18 cellular contexts compared by ENCODE assay signal in genomic region chr11:65537620-65538231, GRCh38. TPM values are rescaled to one million over a fixed set of nuclear protein-coding genes. Genes with fewer than 3 reads are reported as not detected.
DNase-seq lines count a peak whose midpoint lies in the region; ATAC-seq and TF ChIP-seq lines count a peak whose summit lies in the region.
"Had no signal": no experiment of that assay in that cellular context is flagged by ENCODE, and none has a peak within 500 bp of the region (broad histone marks: within the 10 kb centered on the region; RNA-seq: fewer than 3 reads in every experiment).

No MANE protein-coding gene starts in this region.

- TF ChIP-seq CTCF in GM23338 (conservative IDR thresholded peaks at IDR 0.05; ENCODE audit: low read depth in 2 of 2): no peak
- TF ChIP-seq CTCF in sigmoid colon (IDR thresholded peaks at IDR 0.05): no peak

- peaks cover 7% of the 10 kb centered on the region for H3K36me3 Mint-ChIP-seq in GM23338 (ENCODE audit: low read depth)
- peaks cover 20% of the 10 kb centered on the region for H3K36me3 Mint-ChIP-seq in central memory CD8-positive, alpha-beta T cell (ENCODE audit: insufficient read depth)

- H3K27ac Mint-ChIP-seq in GM23338: no peak overlapping the region
- H3K27ac Mint-ChIP-seq in central memory CD8-positive, alpha-beta T cell (ENCODE audit: low read depth): no peak overlapping the region
- H3K27ac Mint-ChIP-seq: activated T-helper 2 cell treated with anti-CD3 and anti-CD28 coated beads, Interferon-gamma antibody, Interleukin-2, Interleukin-4, amounts not matched to agents 10 μg/mL and 5 μg/mL and 100 μg/mL, durations not matched to agents 14 hours and 24 hours and 36 hours; endodermal cell had no signal

- 0 out of 3 replicates have a peak, but pooled peaks cover 2% of the 10 kb centered on the region for H3K4me1 Mint-ChIP-seq in GM23338
- H3K4me1 Mint-ChIP-seq in central memory CD8-positive, alpha-beta T cell: peaks cover 10% of the 10 kb centered on the region
- H3K4me1 Mint-ChIP-seq: endodermal cell had no signal

- no peaks in the 10 kb centered on the region; the same call in 1 of the 2 replicates for H4K20me1 ChIP-seq in GM23338 (replicated peaks; ENCODE audit: insufficient read depth)

- TF ChIP-seq POLR2A in sigmoid colon (IDR thresholded peaks at IDR 0.05): no peak
- no peak for TF ChIP-seq POLR2A in GM18505 (IDR thresholded peaks at IDR 0.05; ENCODE audit: borderline replicate concordance, extremely low read depth, insufficient read depth, insufficient read length)

- peaks cover 33% of the 10 kb centered on the region; the same call in 1 of the 2 replicates for H3F3A ChIP-seq in GM23338 (replicated peaks; ENCODE audit: low read depth)

- TF ChIP-seq EP300 in sigmoid colon (IDR thresholded peaks at IDR 0.05): no peak

- H3K4me3 Mint-ChIP-seq in GM23338: peak overlapping the region; percentile 44; the same call in 1 of the 3 replicates
- peak overlapping the region; percentile 18 for H3K4me3 Mint-ChIP-seq in central memory CD8-positive, alpha-beta T cell
- H3K4me3 Mint-ChIP-seq: endodermal cell had no signal

- 88 to 89% methylated on average over 18 of the region's 18 CpGs for WGBS in sigmoid colon, 2 donors

- H3K36me3 ChIP-seq in GM23338 (ENCODE audit: insufficient read depth) (no peaks in the 10 kb centered on the region; the same call in 1 of the 2 replicates), sigmoid colon (peaks cover 2 to 67% (median 34%) of the 10 kb centered on the region in 4 donors)

- peaks cover 20% of the 10 kb centered on the region for H3K27me3 Mint-ChIP-seq in GM23338 (ENCODE audit: insufficient read depth, low read depth, poor library complexity)
- no peaks in the 10 kb centered on the region for H3K27me3 Mint-ChIP-seq in central memory CD8-positive, alpha-beta T cell

- DNase-seq in NCI-H82 (lab: John Stamatoyannopoulos, UW): peak; percentile 24
- DNase-seq in NCI-H82 treated with DMSO at 0.1 percent for 48 hours (lab: John Stamatoyannopoulos, UW; ENCODE audit: unreplicated experiment): no peak
- no peak for DNase-seq in GM23338 (ENCODE audit: low spot score)
- DNase-seq in central memory CD8-positive, alpha-beta T cell (ENCODE audit: low spot score in 2 of 2): no peak
- peak; percentile 64 for DNase-seq in sigmoid colon
- DNase-seq in KG1 (lab: John Stamatoyannopoulos, UW): no peak
- DNase-seq: DMS79 treated with DMSO at 0.1 percent for 48 hours, endodermal cell, kidney glomerular epithelial cell, NCI-H187, RPMI8226, small intestine, thyroid gland had no signal

- ATAC-seq in GM23338: no peak
- no peak for ATAC-seq in central memory CD8-positive, alpha-beta T cell (replicated peaks; ENCODE audit: extremely low read depth, poor library complexity, severe bottlenecking)
- ATAC-seq in GM18505 (IDR thresholded peaks at IDR 0.05; ENCODE audit: unreplicated experiment): no peak
- ATAC-seq in HG03354 (IDR thresholded peaks at IDR 0.05; ENCODE audit: poor library complexity, severe bottlenecking, unreplicated experiment): no peak

- H3K4me3 ChIP-seq in GM23338: no peak overlapping the region
- no peak overlapping the region for H3K4me3 ChIP-seq in sigmoid colon
- H3K4me3 ChIP-seq: ascending aorta, thyroid gland had no signal

- intact Hi-C loops in sigmoid colon (cut with DNase I): no loop called here

- H3K4me2 ChIP-seq in GM23338: no peak overlapping the region

- H3K27me3 ChIP-seq in GM23338 (ENCODE audit: insufficient read depth): peaks cover 27% of the 10 kb centered on the region
- H3K27me3 ChIP-seq in sigmoid colon: no peaks in the 10 kb centered on the region
- H3K27me3 ChIP-seq: ascending aorta, thyroid gland had no signal

- H3K9me2 ChIP-seq in GM23338 (ENCODE audit: insufficient read depth): no peaks in the 10 kb centered on the region

- no peaks in the 10 kb centered on the region for H3K9me3 ChIP-seq in sigmoid colon
- H3K9me3 ChIP-seq: ascending aorta, thyroid gland had no signal

- H3K79me2 ChIP-seq in GM23338 (replicated peaks; ENCODE audit: insufficient read depth): no peaks in the 10 kb centered on the region
- H3K79me2 ChIP-seq: parathyroid adenoma had no signal

- H3K9me3 Mint-ChIP-seq in GM23338: no peaks in the 10 kb centered on the region
- H3K9me3 Mint-ChIP-seq in central memory CD8-positive, alpha-beta T cell: no peaks in the 10 kb centered on the region
- H3K9me3 Mint-ChIP-seq: activated T-helper 2 cell treated with anti-CD3 and anti-CD28 coated beads, Interferon-gamma antibody, Interleukin-2, Interleukin-4, amounts not matched to agents 10 μg/mL and 5 μg/mL and 100 μg/mL, durations not matched to agents 14 hours and 24 hours and 36 hours; endodermal cell had no signal

- H3K4me1 ChIP-seq in GM23338 (ENCODE audit: insufficient read depth): peaks cover 5% of the 10 kb centered on the region; the same call in 1 of the 2 replicates
- peaks cover 0 to 30% (median 26%) of the 10 kb centered on the region in 4 donors for H3K4me1 ChIP-seq in sigmoid colon
- H3K4me1 ChIP-seq: parathyroid adenoma had no signal

- H3K27ac ChIP-seq in GM23338 (ENCODE audit: low read depth) (no peak overlapping the region), sigmoid colon (no peak overlapping the region)
- H3K27ac ChIP-seq: parathyroid adenoma, thyroid gland had no signal

- no peak overlapping the region for H2AFZ ChIP-seq in GM23338
- H2AFZ ChIP-seq: parathyroid adenoma had no signal

TF ChIP-seq in GM23338, 12 proteins besides CTCF, POLR2A, EP300 and RAD21 (continues in another document):
- TF ChIP-seq NANOG (IDR thresholded peaks at IDR 0.05; ENCODE audit: borderline replicate concordance) (no peak), ETS1 (IDR thresholded peaks at IDR 0.05) (no peak), STAT1 (IDR thresholded peaks at IDR 0.05; ENCODE audit: unreplicated experiment) (no peak), EZH2phosphoT487 (IDR thresholded peaks at IDR 0.05; ENCODE audit: unreplicated experiment) (no peak), JUNB (IDR thresholded peaks at IDR 0.05; ENCODE audit: unreplicated experiment) (no peak), REST (IDR thresholded peaks at IDR 0.05; ENCODE audit: unreplicated experiment) (no peak), ZNF114 (CRISPR knock-in tag; IDR thresholded peaks at IDR 0.05) (no peak), POLR2AphosphoS5 (IDR thresholded peaks at IDR 0.05; ENCODE audit: low read depth) (no peak), ZNF331 (CRISPR knock-in tag; IDR thresholded peaks at IDR 0.05; ENCODE audit: low read depth) (no peak)

RNA-seq across cellular contexts. Expression of gene SCYL1, which starts 12.8 kb away (rescaled TPM):
- 55.1 and 66.1 TPM in 2 replicates for total RNA-seq in GM23338 (2014; rRNA removed; shearing (Covaris generic))
- polyA plus RNA-seq in GM23338 (2016; fragmentation: Nextera tagmentation; extraction: Ambion mirVana): 52.7 and 61.7 TPM in 2 replicates
- 100 to 1,000 TPM in 1 of 4 donors, 10 to 100 TPM in 3; 67.1 to 100 (median 77.7) TPM for total RNA-seq in sigmoid colon
- 10 to 100 TPM; 57.3 to 66.1 (median 61.7) TPM for polyA plus RNA-seq in sigmoid colon

RNA-seq across cellular contexts. Expression of gene LTBP3, which starts 20.4 kb away (rescaled TPM):
- 29.2 and 29.8 TPM in 2 replicates for total RNA-seq in GM23338 (2014; rRNA removed; shearing (Covaris generic))
- polyA plus RNA-seq in GM23338 (2016; fragmentation: Nextera tagmentation; extraction: Ambion mirVana): 9.5 and 11.9 TPM in 2 replicates
- total RNA-seq in sigmoid colon: 100 to 1,000 TPM in 2 of 4 donors, 10 to 100 TPM in 2; 79.6 to 268 (median 117) TPM
- polyA plus RNA-seq in sigmoid colon: 10 to 100 TPM in 1 of 3 donors, 1 to 10 TPM in 2; 3.9 to 34.0 (median 9.6) TPM

RNA-seq across cellular contexts. Expression of gene ZNRD2, which starts 32.6 kb away (rescaled TPM):
- 78.1 and 78.6 TPM in 2 replicates for total RNA-seq in GM23338 (2014; rRNA removed; shearing (Covaris generic))
- polyA plus RNA-seq in GM23338 (2016; fragmentation: Nextera tagmentation; extraction: Ambion mirVana): 140 and 148 TPM in 2 replicates
- 10 to 100 TPM; 24.9 to 61.0 (median 58.5) TPM for total RNA-seq in sigmoid colon
- polyA plus RNA-seq in sigmoid colon: 10 to 100 TPM; 30.7 to 52.6 (median 36.6) TPM

RNA-seq across cellular contexts. Expression of gene FAM89B, which starts 34.6 kb away (rescaled TPM):
- 16.0 and 18.2 TPM in 2 replicates for total RNA-seq in GM23338 (2014; rRNA removed; shearing (Covaris generic))
- polyA plus RNA-seq in GM23338 (2016; fragmentation: Nextera tagmentation; extraction: Ambion mirVana) (13.0 and 13.9 TPM in 2 replicates), sigmoid colon (10 to 100 TPM; 34.0 to 63.3 (median 38.4) TPM)
- 10 to 100 TPM; 61.2 to 96.7 (median 91.6) TPM for total RNA-seq in sigmoid colon

RNA-seq across cellular contexts. Expression of gene EHBP1L1, which starts 38.1 kb away (rescaled TPM):
- total RNA-seq in GM23338 (2014; rRNA removed; shearing (Covaris generic)): 10.9 and 12.6 TPM in 2 replicates
- 1.4 and 2.9 TPM in 2 replicates for polyA plus RNA-seq in GM23338 (2016; fragmentation: Nextera tagmentation; extraction: Ambion mirVana)
- 100 to 1,000 TPM; 148 to 366 (median 194) TPM for total RNA-seq in sigmoid colon
- 10 to 100 TPM; 31.2 to 71.2 (median 71.2) TPM for polyA plus RNA-seq in sigmoid colon

Comparison
In these comparisons a context has a peak if more than half of its experiments do, and no peak if none do; other contexts are left out.
1. DNase-seq: peak in NCI-H82 (single experiment) and sigmoid colon (single experiment); none in NCI-H82 treated with DMSO at 0.1 percent for 48 hours (single experiment), GM23338 (single experiment), central memory CD8-positive, alpha-beta T cell (0 of 2) and KG1 (single experiment).